Comparison of ENCODE assay signal across 10 cellular contexts in the genomic region with DNA sequence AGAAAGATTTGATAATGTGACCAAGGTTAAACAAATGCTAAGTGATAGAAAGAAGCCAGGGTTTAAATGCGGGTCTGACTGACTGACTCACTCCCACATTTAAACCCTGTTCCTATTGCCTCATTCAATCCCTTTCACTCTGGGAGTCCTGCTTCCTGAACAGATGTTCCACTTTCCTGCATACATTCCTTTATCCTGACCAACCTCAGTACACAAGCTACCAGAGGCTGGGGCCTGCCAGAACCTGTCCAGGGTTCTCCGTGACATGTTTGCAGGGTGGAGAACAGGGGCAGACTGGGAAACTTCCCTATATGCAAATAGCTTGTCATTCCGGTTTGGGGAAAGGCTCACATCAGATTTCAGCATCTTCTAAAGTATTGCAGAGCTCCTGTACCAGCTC. TPM values are rescaled to one million over a fixed set of nuclear protein-coding genes. Genes with fewer than 3 reads are reported as not detected.
DNase-seq lines count a peak whose midpoint lies in the region; TF ChIP-seq lines count a peak whose summit lies in the region.
"Had no signal": no experiment of that assay in that cellular context is flagged by ENCODE, and none has a peak within 500 bp of the region (broad histone marks: within the 10 kb centered on the region; RNA-seq: fewer than 3 reads in every experiment).

No MANE protein-coding gene starts in this region.

- H3K4me3 Mint-ChIP-seq in MCF 10A (ENCODE audit: unreplicated experiment), result no peak overlapping the region
- H3K4me3 Mint-ChIP-seq in progenitor cell of endocrine pancreas (ENCODE audit: low read depth), result no peak overlapping the region
- H3K4me3 Mint-ChIP-seq: activated naive CD8-positive, alpha-beta T cell had no signal

- H3K4me1 Mint-ChIP-seq in MCF 10A (ENCODE audit: insufficient read depth, unreplicated experiment), result peaks cover 20% of the 10 kb centered on the region
- H3K4me1 Mint-ChIP-seq in progenitor cell of endocrine pancreas (ENCODE audit: low read depth), result no peaks in the 10 kb centered on the region

- H3K9me3 Mint-ChIP-seq in MCF 10A (ENCODE audit: unreplicated experiment) (no peaks in the 10 kb centered on the region), progenitor cell of endocrine pancreas (ENCODE audit: low read depth) (peaks cover 4% of the 10 kb centered on the region)

- TF ChIP-seq CTCF in MCF 10A (IDR thresholded peaks at IDR 0.05; ENCODE audit: unreplicated experiment) (no peak), progenitor cell of endocrine pancreas (IDR thresholded peaks at IDR 0.05; ENCODE audit: unreplicated experiment) (no peak)

- H3K36me3 Mint-ChIP-seq in MCF 10A (ENCODE audit: insufficient read depth, unreplicated experiment) (no peaks in the 10 kb centered on the region), progenitor cell of endocrine pancreas (ENCODE audit: insufficient read depth) (peaks cover 1% of the 10 kb centered on the region)

- peak; percentile 92 for DNase-seq in DMS53 (lab: John Stamatoyannopoulos, UW)
- DNase-seq in NCI-H1694 (lab: John Stamatoyannopoulos, UW), result peak; percentile 39
- DNase-seq in MCF 10A (ENCODE audit: unreplicated experiment), result peak; percentile 98
- peak; percentile 94 to 96 for DNase-seq in lung microvascular endothelial cell (ENCODE audit: low read depth in 2 of 2)
- DNase-seq in activated naive CD4-positive, alpha-beta T cell (lab: John Stamatoyannopoulos, UW), result no peak
- no peak for DNase-seq in progenitor cell of endocrine pancreas (ENCODE audit: low spot score, unreplicated experiment)
- DNase-seq in SHP77 (lab: John Stamatoyannopoulos, UW), result no peak
- DNase-seq in activated gamma-delta T cell (lab: John Stamatoyannopoulos, UW), result no peak
- DNase-seq: NCI-H1930 had no signal

- CTCF ChIA-PET in MCF 10A (lab: Yijun Ruan, JAX), result interaction anchor here (0.7 to 1.1 kb wide), 2 partner anchors 10 to 148 kb away, joined by 3 to 8 read pairs; no protein-coding TSS in a partner anchor

- H3K27me3 Mint-ChIP-seq in MCF 10A (ENCODE audit: insufficient read depth, unreplicated experiment), result no peaks in the 10 kb centered on the region
- peaks cover 8% of the 10 kb centered on the region for H3K27me3 Mint-ChIP-seq in progenitor cell of endocrine pancreas
- H3K27me3 Mint-ChIP-seq: activated naive CD8-positive, alpha-beta T cell had no signal

- no TSS peak for BruUV-seq in MCF 10A (replicated peaks; lab: Mats Ljungman, UMichigan)

- POLR2A ChIA-PET in MCF 10A (lab: Yijun Ruan, JAX), result interaction anchor here (0.6 to 3.8 kb wide), 16 partner anchors 9 to 1100 kb away, joined by 3 to 27 read pairs (median 3); a partner anchor contains a TSS

- intact Hi-C loops in MCF 10A (cut with micrococcal nuclease), result loop anchor here (1.0 to 5.0 kb wide), 3 partner anchors 17 to 67 kb away; no protein-coding TSS in a partner anchor

- H3K27ac Mint-ChIP-seq in MCF 10A (ENCODE audit: low read depth, unreplicated experiment), result peak overlapping the region; percentile 93
- no peak overlapping the region for H3K27ac Mint-ChIP-seq in progenitor cell of endocrine pancreas
- H3K27ac Mint-ChIP-seq: activated naive CD8-positive, alpha-beta T cell had no signal

RNA-seq across cellular contexts. Expression of a gene that starts 3.0 kb away (rescaled TPM):
- total RNA-seq in MCF 10A (2022) (0.47 and 1.3 TPM in 2 replicates), lung microvascular endothelial cell (not detected in 2 replicates), progenitor cell of endocrine pancreas (0.11 and 0.41 TPM in 2 replicates)

Comparison
In these comparisons a context has a peak if more than half of its experiments do, and no peak if none do; other contexts are left out.
1. DNase-seq: peak in DMS53 (single experiment), NCI-H1694 (single experiment), MCF 10A (single experiment) and lung microvascular endothelial cell (2 of 2); none in activated naive CD4-positive, alpha-beta T cell (0 of 4), progenitor cell of endocrine pancreas (single experiment), SHP77 (0 of 2) and activated gamma-delta T cell (single experiment).